30 cellular contexts compared by ENCODE assay signal in genomic region chr16:58379736-58380135, GRCh38.
"Had no signal": no experiment of that assay in that cellular context is flagged by ENCODE, and none has a peak within 500 bp of the region (broad histone marks: within the 10 kb centered on the region; RNA-seq: fewer than 3 reads in every experiment).

No MANE protein-coding gene starts in this region.

- H3K4me3 ChIP-seq: adrenal gland, body of pancreas, breast epithelium had no signal

- DNase-seq: activated B cell treated with CpG ODN at 0.5 μM for 24 hours; activated CD4-positive, alpha-beta memory T cell treated with anti-CD3 and anti-CD28 coated beads for 36 hours; activated CD4-positive, alpha-beta T cell treated with anti-CD3 and anti-CD28 coated beads for 4 hours; activated CD4-positive, alpha-beta T cell treated with anti-CD3 and anti-CD28 coated beads, Interleukin-2, amount 10 ng/mL, durations not matched to agents 24 days and 14 days; activated CD4-positive, alpha-beta T cell treated with anti-CD3 and anti-CD28 coated beads, Interleukin-2, amount 50 U/mL, for 1 hour; activated CD4-positive, alpha-beta T cell treated with anti-CD3 and anti-CD28 coated beads, Interleukin-2, amount 50 U/mL, for 4 hours; activated CD4-positive, CD25-positive, alpha-beta regulatory T cell treated with anti-CD3 and anti-CD28 coated beads, Interleukin-2, amount 50 U/mL, for 72 hours; activated CD8-positive, alpha-beta memory T cell treated with anti-CD3 and anti-CD28 coated beads, Interleukin-2, amount 50 U/mL, for 4 hours; activated CD8-positive, alpha-beta T cell treated with anti-CD3 and anti-CD28 coated beads for 36 hours; activated effector memory CD4-positive, alpha-beta T cell treated with anti-CD3 and anti-CD28 coated beads, Interleukin-2, amount 50 U/mL, for 16 hours; activated gamma-delta T cell treated with Interleukin-2 at 50 U/mL for 16 hours; activated naive CD4-positive, alpha-beta T cell; activated naive CD4-positive, alpha-beta T cell treated with anti-CD3 and anti-CD28 coated beads for 36 hours; activated naive CD4-positive, alpha-beta T cell treated with anti-CD3 and anti-CD28 coated beads, Interleukin-2, amount 50 U/mL, for 16 hours; activated naive CD8-positive, alpha-beta T cell treated with anti-CD3 and anti-CD28 coated beads for 36 hours; activated T-cell treated with anti-CD3 and anti-CD28 coated beads for 4 hours; activated T-cell treated with anti-CD3 and anti-CD28 coated beads, Interleukin-2, amount 50 U/mL, for 1 hour; activated T-cell treated with anti-CD3 and anti-CD28 coated beads, Interleukin-2, amount 50 U/mL, for 4 hours; activated T-cell treated with anti-CD3 and anti-CD28 coated beads, Interleukin-2, amount 50 U/mL, for 72 hours; adrenal gland; amniotic stem cell; aorta; body of pancreas; brain microvascular endothelial cell; central memory CD4-positive, alpha-beta T cell; T-helper 2 cell; T-helper 9 cell had no signal

- ATAC-seq: activated CD8-positive, alpha-beta T cell treated with anti-CD3 and anti-CD28 coated beads for 36 hours; activated naive CD4-positive, alpha-beta T cell treated with anti-CD3 and anti-CD28 coated beads, Interleukin-2, amount 50 U/mL, for 72 hours; activated T-cell treated with anti-CD3 and anti-CD28 coated beads, Interleukin-2, amount 50 U/mL, for 4 hours; activated T-cell treated with anti-CD3 and anti-CD28 coated beads, Interleukin-2, amount 50 U/mL, for 72 hours; activated T-helper 17 cell treated with anti-CD3 and anti-CD28 coated beads, Interleukin-2, amount 50 U/mL, for 72 hours; body of pancreas had no signal
